8 cellular contexts compared by ENCODE assay signal in genomic region chr11:61955031-61955415, GRCh38. TPM values are rescaled to one million over a fixed set of nuclear protein-coding genes. Genes with fewer than 3 reads are reported as not detected.
DNase-seq lines count a peak whose midpoint lies in the region; ATAC-seq, FAIRE-seq and TF ChIP-seq lines count a peak whose summit lies in the region.
"Had no signal": no experiment of that assay in that cellular context is flagged by ENCODE, and none has a peak within 500 bp of the region (broad histone marks: within the 10 kb centered on the region; RNA-seq: fewer than 3 reads in every experiment).

No MANE protein-coding gene starts in this region.

- H3K4me3 ChIP-seq in HUES48 (ENCODE audit: low read depth, low read length) = peak overlapping the region; percentile 58
- H3K4me3 ChIP-seq in heart right ventricle = peak overlapping the region; percentile 25 to 70 (median 46)
- peak overlapping the region in 2 of 4 donors; percentile 9 to 32 for H3K4me3 ChIP-seq in pancreas
- H3K4me3 ChIP-seq: SK-N-MC had no signal

- H3K27me3 ChIP-seq in HUES48 (ENCODE audit: control insufficient read depth, insufficient read depth, low read length) = peaks cover 19% of the 10 kb centered on the region
- no peaks in the 10 kb centered on the region for H3K27me3 ChIP-seq in heart right ventricle
- H3K27me3 ChIP-seq in pancreas = no peaks in the 10 kb centered on the region

- H3K27ac ChIP-seq in HUES48 (ENCODE audit: low read depth, low read length) = no peak overlapping the region
- H3K27ac ChIP-seq in adipose tissue (ENCODE audit: low read depth, low read length) = peak overlapping the region; percentile 85
- peak overlapping the region; percentile 37 to 99 (median 76) for H3K27ac ChIP-seq in heart right ventricle
- H3K27ac ChIP-seq in pancreas = peak overlapping the region in 2 of 4 donors; percentile 39 to 58
- H3K27ac ChIP-seq: SK-N-MC had no signal

- intact Hi-C loops in heart right ventricle (cut with DNase I) = no loop called here
- intact Hi-C loops in pancreas (cut with DNase I) = loop anchor here in 2 of 3 donors (10.0 kb wide), 2 partner anchors 100 to 150 kb away; no protein-coding TSS in a partner anchor

- no peaks in the 10 kb centered on the region for H3K9me3 ChIP-seq in HUES48 (ENCODE audit: control insufficient read depth, insufficient read depth, low read length)
- no peaks in the 10 kb centered on the region for H3K9me3 ChIP-seq in heart right ventricle
- no peaks in the 10 kb centered on the region for H3K9me3 ChIP-seq in pancreas

- no peak for FAIRE-seq in pancreas (lab: Jason Lieb, UNC)

- WGBS in adipose tissue, 3 donors = 6 to 15% (median 9%) methylated on average over 19 of the region's 19 CpGs
- WGBS in heart right ventricle, 2 donors = 8 to 11% methylated on average over 19 of the region's 19 CpGs
- WGBS in pancreas, 2 donors = 23% methylated on average over 19 of the region's 19 CpGs

- DNase-seq in heart right ventricle = peak; percentile 57 to 62
- peak in 3 of 6 donors; percentile 28 to 62 (median 28) for DNase-seq in pancreas
- no peak for DNase-seq in cerebellar nuclear complex (lab: John Stamatoyannopoulos, UW)
- DNase-seq in stimulated activated naive CD4-positive, alpha-beta T cell treated with Interleukin-2 at 50 U/mL for 16 hours (lab: John Stamatoyannopoulos, UW) = no peak

- peaks cover 1% of the 10 kb centered on the region for H3K4me1 ChIP-seq in HUES48 (ENCODE audit: control insufficient read depth, insufficient read depth, low read length)
- H3K4me1 ChIP-seq in heart right ventricle = peaks cover 2 to 35% (median 14%) of the 10 kb centered on the region in 9 donors
- H3K4me1 ChIP-seq in pancreas = peaks cover 0 to 5% (median 0%) of the 10 kb centered on the region in 3 donors

- no peak overlapping the region for H3K9ac ChIP-seq in HUES48 (ENCODE audit: low read depth, low read length)

- H3K36me3 ChIP-seq in HUES48 (ENCODE audit: control insufficient read depth, insufficient read depth, low read length) = no peaks in the 10 kb centered on the region
- peaks cover 0 to 27% (median 0%) of the 10 kb centered on the region in 9 donors for H3K36me3 ChIP-seq in heart right ventricle
- no peaks in the 10 kb centered on the region for H3K36me3 ChIP-seq in pancreas

- ATAC-seq in heart right ventricle = peak; percentile 69 to 88 (median 86)
- peak in 3 of 4 donors; percentile 61 to 78 (median 74) for ATAC-seq in pancreas
- ATAC-seq in GM21528 (IDR thresholded peaks at IDR 0.05; ENCODE audit: low FRiP score, unreplicated experiment) = no peak

- peak in 6 of 9 donors; percentile 11 to 35 (median 28) for TF ChIP-seq CTCF in heart right ventricle (IDR thresholded peaks at IDR 0.05)
- TF ChIP-seq CTCF in pancreas (IDR thresholded peaks at IDR 0.05) = no peak

RNA-seq across cellular contexts. Expression of gene BEST1, which starts 4.9 kb away (rescaled TPM):
- 10 to 100 TPM in 1 of 3 donors, 1 to 10 TPM in 2; 3.0 to 14.8 (median 5.2) TPM for polyA plus RNA-seq in adipose tissue
- 1 to 10 TPM in 5 of 10 donors, under 1 TPM in 5; 0.39 to 1.8 (median 1.2) TPM for total RNA-seq in heart right ventricle
- 1 to 10 TPM; 3.3 to 4.9 TPM for polyA plus RNA-seq in heart right ventricle
- total RNA-seq in pancreas = 1 to 10 TPM in 3 of 6 donors, under 1 TPM in 3; 0.43 to 2.4 (median 0.98) TPM
- polyA plus RNA-seq in pancreas = 1 to 10 TPM; 1.2 to 1.7 TPM

RNA-seq across cellular contexts. Expression of gene FTH1, which starts 12.4 kb away (rescaled TPM):
- polyA plus RNA-seq in adipose tissue = over 10,000 TPM in 1 of 3 donors, 1,000 to 10,000 TPM in 2; 2,935 to 16,025 (median 7,473) TPM
- 1,000 to 10,000 TPM; 2,008 to 4,360 (median 2,962) TPM for total RNA-seq in heart right ventricle
- polyA plus RNA-seq in heart right ventricle = 1,000 to 10,000 TPM; 1,346 to 5,199 TPM
- total RNA-seq in pancreas = 1,000 to 10,000 TPM; 1,217 to 1,772 (median 1,396) TPM
- polyA plus RNA-seq in pancreas = 1,000 to 10,000 TPM; 1,114 to 1,632 TPM

RNA-seq across cellular contexts. Expression of gene RAB3IL1, which starts 37.7 kb away (rescaled TPM):
- polyA plus RNA-seq in adipose tissue (10 to 100 TPM in 2 of 3 donors, 1 to 10 TPM in 1; 4.0 to 44.5 (median 16.4) TPM), heart right ventricle (1 to 10 TPM; 8.2 to 9.7 TPM), pancreas (1 to 10 TPM; 3.4 to 4.2 TPM)
- total RNA-seq in heart right ventricle (10 to 100 TPM in 3 of 10 donors, 1 to 10 TPM in 7; 3.7 to 11.1 (median 6.6) TPM), pancreas (1 to 10 TPM; 1.9 to 5.6 (median 2.6) TPM)

Comparison
In these comparisons a context has a peak if more than half of its experiments do, and no peak if none do; other contexts are left out.
1. DNase-seq: peak in heart right ventricle (2 of 2); none in cerebellar nuclear complex (0 of 2) and stimulated activated naive CD4-positive, alpha-beta T cell treated with Interleukin-2 at 50 U/mL for 16 hours (single experiment).
2. CTCF ChIP-seq: peak in heart right ventricle (6 of 9); none in pancreas (0 of 4).
3. intact Hi-C loops: an anchor here in pancreas (10.0 kb wide); none called in heart right ventricle.